ENCODE assay signal across 9 cellular contexts in genomic region chr10:102775201-102775972, GRCh38. TPM values are rescaled to one million over a fixed set of nuclear protein-coding genes. Genes with fewer than 3 reads are reported as not detected.
DNase-seq lines count a peak whose midpoint lies in the region; ATAC-seq and TF ChIP-seq lines count a peak whose summit lies in the region.
"Had no signal": no experiment of that assay in that cellular context is flagged by ENCODE, and none has a peak within 500 bp of the region (broad histone marks: within the 10 kb centered on the region; RNA-seq: fewer than 3 reads in every experiment).

No MANE protein-coding gene starts in this region.

- peak overlapping the region; percentile 53 for H3K4ac ChIP-seq in trophoblast cell (ENCODE audit: low read depth, low read length)

- intact Hi-C loops in left ventricle myocardium inferior (cut with micrococcal nuclease) = no loop called here

- H2BK120ac ChIP-seq in trophoblast cell (ENCODE audit: insufficient read depth, low read length, poor library complexity) = peak overlapping the region; percentile 88

- H3K4me2 ChIP-seq in BLaER1 treated with 17β-estradiol and CSF1 and Interleukin-3, amounts not matched to agents 10 nM and 100 nM = peak overlapping the region; percentile 74 to 97 (median 88)
- peak overlapping the region; percentile 53 for H3K4me2 ChIP-seq in trophoblast cell (ENCODE audit: low read length)

- no CpG with 5 or more reads among the region's 16 CpGs for WGBS in trophoblast cell (ENCODE audit: extremely low coverage, insufficient coverage, insufficient read length)

- peak overlapping the region; percentile 96 for H4K91ac ChIP-seq in trophoblast cell (ENCODE audit: low read depth, low read length)

- DNase-seq in left ventricle myocardium inferior (peak; percentile 78), trophoblast cell (no peak), NCI-H526 (lab: John Stamatoyannopoulos, UW) (no peak), UCSD-AML1 (lab: John Stamatoyannopoulos, UW; ENCODE audit: unreplicated experiment) (no peak)
- DNase-seq: NCI-H526 treated with DMSO at 0.1 percent for 48 hours had no signal

- peak overlapping the region; percentile 97 for H2BK5ac ChIP-seq in trophoblast cell (ENCODE audit: low read depth, low read length, poor library complexity)

- H3K18ac ChIP-seq in trophoblast cell (ENCODE audit: low read length) = peak overlapping the region; percentile 86

- peak overlapping the region; percentile 51 for H2AK5ac ChIP-seq in trophoblast cell (ENCODE audit: low read length)

- H2BK12ac ChIP-seq in trophoblast cell (ENCODE audit: low read length) = peak overlapping the region; percentile 91

- H4K12ac ChIP-seq in trophoblast cell (ENCODE audit: low read depth, low read length) = no peak overlapping the region

- no peak overlapping the region for H2AFZ ChIP-seq in trophoblast cell (ENCODE audit: insufficient read depth, low read length, poor library complexity)

- peaks cover 53 to 100% (median 64%) of the 10 kb centered on the region in 10 experiments for H3K4me1 ChIP-seq in BLaER1 treated with 17β-estradiol and CSF1 and Interleukin-3, amounts not matched to agents 10 nM and 100 nM
- H3K4me1 ChIP-seq in left ventricle myocardium inferior (peaks cover 98% of the 10 kb centered on the region), trophoblast cell (ENCODE audit: control insufficient read depth in 1 of 2, insufficient read depth in 2 of 2, low read length in 2 of 2) (peaks cover 37 to 56% of the 10 kb centered on the region in 2 experiments)

- H3K14ac ChIP-seq in trophoblast cell (ENCODE audit: low read length) = peak overlapping the region; percentile 90

- no peak overlapping the region for H3K23ac ChIP-seq in trophoblast cell (ENCODE audit: low read length)

- peak overlapping the region; percentile 73 to 95 (median 85) for H3K27ac ChIP-seq in BLaER1 treated with 17β-estradiol and CSF1 and Interleukin-3, amounts not matched to agents 10 nM and 100 nM
- H3K27ac ChIP-seq in left ventricle myocardium inferior (replicated peaks) (peak overlapping the region; percentile 99), trophoblast cell (ENCODE audit: low read depth, low read length) (peak overlapping the region; percentile 100)

- peaks cover 57% of the 10 kb centered on the region for H3K79me1 ChIP-seq in trophoblast cell (ENCODE audit: low read length)

- H3K36me3 ChIP-seq in BLaER1 treated with 17β-estradiol and CSF1 and Interleukin-3, amounts not matched to agents 10 nM and 100 nM = peaks cover 2 to 30% (median 9%) of the 10 kb centered on the region in 11 experiments; a peak in 15 of 22 replicates
- H3K36me3 ChIP-seq in left ventricle myocardium inferior (no peaks in the 10 kb centered on the region), trophoblast cell (ENCODE audit: control insufficient read depth in 1 of 2, insufficient read depth in 2 of 2, low read length in 2 of 2) (peaks cover 0 to 3% of the 10 kb centered on the region in 2 experiments)

- H3K27me3 ChIP-seq in BLaER1 treated with 17β-estradiol and CSF1 and Interleukin-3, amounts not matched to agents 10 nM and 100 nM = no peaks in the 10 kb centered on the region
- H3K27me3 ChIP-seq in left ventricle myocardium inferior (ENCODE audit: low read depth) = no peaks in the 10 kb centered on the region
- no peaks in the 10 kb centered on the region for H3K27me3 ChIP-seq in trophoblast cell (ENCODE audit: insufficient read depth, low read length)

- peak overlapping the region; percentile 86 for H4K8ac ChIP-seq in trophoblast cell (ENCODE audit: low read depth, low read length)

- peaks cover 0 to 56% (median 10%) of the 10 kb centered on the region in 11 experiments; a peak in 10 of 22 replicates for H4K20me1 ChIP-seq in BLaER1 treated with 17β-estradiol and CSF1 and Interleukin-3, amounts not matched to agents 10 nM and 100 nM

- H3K9me3 ChIP-seq in BLaER1 treated with 17β-estradiol and CSF1 and Interleukin-3, amounts not matched to agents 10 nM and 100 nM (replicated peaks in 1 of 11) = no peaks in the 10 kb centered on the region
- no peaks in the 10 kb centered on the region for H3K9me3 ChIP-seq in left ventricle myocardium inferior (replicated peaks)
- H3K9me3 ChIP-seq in trophoblast cell (ENCODE audit: insufficient read depth, low read depth, low read length) = peaks cover 3% of the 10 kb centered on the region

- H3K9ac ChIP-seq in BLaER1 treated with 17β-estradiol and CSF1 and Interleukin-3, amounts not matched to agents 10 nM and 100 nM = peak overlapping the region; percentile 66 to 92 (median 76)
- H3K9ac ChIP-seq in trophoblast cell (ENCODE audit: low read length) = peak overlapping the region; percentile 17

- TF ChIP-seq CTCF in WI38 (IDR thresholded peaks at IDR 0.05; ENCODE audit: low read depth, low read length) = no peak
- TF ChIP-seq CTCF in left ventricle myocardium inferior (IDR thresholded peaks at IDR 0.05; ENCODE audit: borderline replicate concordance) = no peak

- peak overlapping the region in 7 of 10 experiments; percentile 35 to 48 (median 45); a peak in 11 of 20 replicates for H3K4me3 ChIP-seq in BLaER1 treated with 17β-estradiol and CSF1 and Interleukin-3, amounts not matched to agents 10 nM and 100 nM
- H3K4me3 ChIP-seq in WI38 (ENCODE audit: low read depth, low read length) = peak overlapping the region; percentile 5; the same call in 1 of the 2 replicates
- peak overlapping the region; percentile 74 for H3K4me3 ChIP-seq in left ventricle myocardium inferior
- H3K4me3 ChIP-seq in trophoblast cell (ENCODE audit: low read depth, low read length) = no peak overlapping the region

- ATAC-seq in GM18861 (IDR thresholded peaks at IDR 0.05; ENCODE audit: unreplicated experiment) (no peak), GM19467 (IDR thresholded peaks at IDR 0.05; ENCODE audit: unreplicated experiment) (no peak)

- H3K79me2 ChIP-seq in trophoblast cell (ENCODE audit: control insufficient read depth, insufficient read depth, low read length, poor library complexity) = peaks cover 28% of the 10 kb centered on the region

RNA-seq across cellular contexts. Expression of gene WBP1L, which starts 31.6 kb away (rescaled TPM):
- 22.6 TPM for total RNA-seq in left ventricle myocardium inferior
- 65.4 and 67.3 TPM in 2 replicates for polyA plus RNA-seq in trophoblast cell (2013)
